8 cellular contexts compared by ENCODE assay signal in genomic region chr1:6579374-6580118, GRCh38. TPM values are rescaled to one million over a fixed set of nuclear protein-coding genes. Genes with fewer than 3 reads are reported as not detected.
A peak's percentile ranks its signal among the peaks of the same experiment; 100 is the strongest.
DNase-seq lines count a peak whose midpoint lies in the region; ATAC-seq and TF ChIP-seq lines count a peak whose summit lies in the region.

TSS of gene ZBTB48 (plus strand) at chr1:6579994. CDS start at chr1:6580610, 616 bp downstream.

- H3F3A ChIP-seq in SK-N-SH (replicated peaks; ENCODE audit: insufficient read depth): no peaks in the 10 kb centered on the region

- no peak for TF ChIP-seq RAD21 in SK-N-SH (IDR thresholded peaks at IDR 0.05; ENCODE audit: low read length)

- no peaks in the 10 kb centered on the region for H3K9me2 ChIP-seq in SK-N-SH

- H3K27me3 ChIP-seq in SK-N-SH (ENCODE audit: insufficient read depth): no peaks in the 10 kb centered on the region

- peak within 1 kb of the TSS; percentile 83 for H3K4me2 ChIP-seq in SK-N-SH

- peaks cover 14 to 32% of the 10 kb centered on the region in 2 experiments; a peak in 2 of 4 replicates for H3K4me1 ChIP-seq in SK-N-SH (ENCODE audit: control insufficient read depth in 1 of 2, insufficient read depth in 2 of 2, low read depth in 1 of 2, low read length in 1 of 2)

- peak; percentile 92 for ATAC-seq in HG02571 (IDR thresholded peaks at IDR 0.05; ENCODE audit: unreplicated experiment)

- H3K9ac ChIP-seq in SK-N-SH: peak within 1 kb of the TSS; percentile 76

- no peaks in the 10 kb centered on the region for H4K20me1 ChIP-seq in SK-N-SH (ENCODE audit: insufficient read depth)

- POLR2A ChIA-PET in SK-N-SH (lab: Yijun Ruan, JAX): interaction anchor here (1.0 to 2.3 kb wide), 3 partner anchors 10 to 45 kb away, joined by 3 to 6 read pairs (median 5); partner anchors contain the start of gene KLHL21

- no peak for TF ChIP-seq CTCF in SK-N-SH (IDR thresholded peaks at IDR 0.05)

- H3K36me3 ChIP-seq in SK-N-SH (replicated peaks in 1 of 2; ENCODE audit: control insufficient read depth in 1 of 2, insufficient read depth in 2 of 2, low read length in 1 of 2): peaks cover 0 to 2% of the 10 kb centered on the region in 2 experiments

- no peaks in the 10 kb centered on the region for H3K9me3 ChIP-seq in SK-N-SH

- no peak for TF ChIP-seq EP300 in SK-N-SH (IDR thresholded peaks at IDR 0.05; ENCODE audit: borderline replicate concordance in 1 of 2, low read depth in 1 of 2, low read length in 1 of 2)

- peaks cover 29% of the 10 kb centered on the region for H3K79me2 ChIP-seq in SK-N-SH (ENCODE audit: insufficient read depth)

- H2AFZ ChIP-seq in SK-N-SH (ENCODE audit: low read depth): peak within 1 kb of the TSS; percentile 93

- 30% methylated on average over 26 of the region's 58 CpGs for WGBS in SK-N-SH (ENCODE audit: low lambda C conversion rate)

- H3K27ac ChIP-seq in SK-N-SH (ENCODE audit: low read depth in 2 of 2, low read length in 1 of 2): peak within 1 kb of the TSS; percentile 76 to 88

- H3K4me3 ChIP-seq in SK-N-SH (ENCODE audit: low read depth in 2 of 2, low read length in 1 of 2): peak within 1 kb of the TSS; percentile 73 to 84

- CTCF ChIA-PET in SK-N-SH (lab: Yijun Ruan, JAX): interaction anchor here (0.7 to 8.5 kb wide), 6 partner anchors 11 to 89 kb away, joined by 3 to 68 read pairs (median 4); partner anchors contain the start of genes NOL9 and TAS1R1

- DNase-seq in GM04504 (ENCODE audit: low read depth) (peak; percentile 96), NCI-H1048 (lab: John Stamatoyannopoulos, UW) (peak; percentile 96), SK-N-SH (peak; percentile 100), germinal center (ENCODE audit: low spot score) (peak; percentile 100), non-pigmented ciliary epithelial cell (ENCODE audit: low read depth) (peak; percentile 82), superior temporal gyrus (ENCODE audit: extremely low spot score) (peak; percentile 99)
- peak; percentile 98 for DNase-seq in activated naive CD4-positive, alpha-beta T cell treated with anti-CD3 and anti-CD28 coated beads, Interleukin-2, amount 50 U/mL, for 16 hours

TF ChIP-seq in SK-N-SH, 30 proteins besides CTCF, POLR2A, EP300 and RAD21 (continues in another document):
- no peak for TF ChIP-seq TCF12 (IDR thresholded peaks at IDR 0.05)
- TF ChIP-seq CHD2 (IDR thresholded peaks at IDR 0.05; ENCODE audit: low read length, partially characterized antibody): peak; percentile 26
- no peak for TF ChIP-seq TAF1 (IDR thresholded peaks at IDR 0.05; ENCODE audit: borderline replicate concordance, low read depth, low read length)
- no peak for TF ChIP-seq NFIC (IDR thresholded peaks at IDR 0.05; ENCODE audit: borderline replicate concordance)
- TF ChIP-seq, protein P1, sequence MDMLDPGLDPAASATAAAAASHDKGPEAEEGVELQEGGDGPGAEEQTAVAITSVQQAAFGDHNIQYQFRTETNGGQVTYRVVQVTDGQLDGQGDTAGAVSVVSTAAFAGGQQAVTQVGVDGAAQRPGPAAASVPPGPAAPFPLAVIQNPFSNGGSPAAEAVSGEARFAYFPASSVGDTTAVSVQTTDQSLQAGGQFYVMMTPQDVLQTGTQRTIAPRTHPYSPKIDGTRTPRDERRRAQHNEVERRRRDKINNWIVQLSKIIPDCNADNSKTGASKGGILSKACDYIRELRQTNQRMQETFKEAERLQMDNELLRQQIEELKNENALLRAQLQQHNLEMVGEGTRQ (IDR thresholded peaks at IDR 0.05; ENCODE audit: borderline replicate concordance, low read depth, low read length): no peak
- TF ChIP-seq SMC3 (IDR thresholded peaks at IDR 0.05; ENCODE audit: low read depth, low read length): no peak
- peak; percentile 53; the same call in 1 of the 2 replicates for TF ChIP-seq SIN3A (IDR thresholded peaks at IDR 0.05; ENCODE audit: borderline replicate concordance, low read depth, low read length)
- TF ChIP-seq TEAD4 (IDR thresholded peaks at IDR 0.05; ENCODE audit: borderline replicate concordance, insufficient read depth): no peak
- TF ChIP-seq GABPA (IDR thresholded peaks at IDR 0.05; ENCODE audit: low read depth): peak; percentile 80
- TF ChIP-seq, protein P2, sequence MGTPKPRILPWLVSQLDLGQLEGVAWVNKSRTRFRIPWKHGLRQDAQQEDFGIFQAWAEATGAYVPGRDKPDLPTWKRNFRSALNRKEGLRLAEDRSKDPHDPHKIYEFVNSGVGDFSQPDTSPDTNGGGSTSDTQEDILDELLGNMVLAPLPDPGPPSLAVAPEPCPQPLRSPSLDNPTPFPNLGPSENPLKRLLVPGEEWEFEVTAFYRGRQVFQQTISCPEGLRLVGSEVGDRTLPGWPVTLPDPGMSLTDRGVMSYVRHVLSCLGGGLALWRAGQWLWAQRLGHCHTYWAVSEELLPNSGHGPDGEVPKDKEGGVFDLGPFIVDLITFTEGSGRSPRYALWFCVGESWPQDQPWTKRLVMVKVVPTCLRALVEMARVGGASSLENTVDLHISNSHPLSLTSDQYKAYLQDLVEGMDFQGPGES (IDR thresholded peaks at IDR 0.05; ENCODE audit: low read depth, low read length): peak; percentile 31; the same call in 1 of the 2 replicates
- TF ChIP-seq, protein P3, sequence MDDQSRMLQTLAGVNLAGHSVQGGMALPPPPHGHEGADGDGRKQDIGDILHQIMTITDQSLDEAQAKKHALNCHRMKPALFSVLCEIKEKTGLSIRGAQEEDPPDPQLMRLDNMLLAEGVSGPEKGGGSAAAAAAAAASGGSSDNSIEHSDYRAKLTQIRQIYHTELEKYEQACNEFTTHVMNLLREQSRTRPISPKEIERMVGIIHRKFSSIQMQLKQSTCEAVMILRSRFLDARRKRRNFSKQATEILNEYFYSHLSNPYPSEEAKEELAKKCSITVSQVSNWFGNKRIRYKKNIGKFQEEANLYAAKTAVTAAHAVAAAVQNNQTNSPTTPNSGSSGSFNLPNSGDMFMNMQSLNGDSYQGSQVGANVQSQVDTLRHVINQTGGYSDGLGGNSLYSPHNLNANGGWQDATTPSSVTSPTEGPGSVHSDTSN (IDR thresholded peaks at IDR 0.05): no peak
- TF ChIP-seq ZBTB33 (IDR thresholded peaks at IDR 0.05; ENCODE audit: borderline replicate concordance, low read depth): no peak
- TF ChIP-seq YY1 (IDR thresholded peaks at IDR 0.05; ENCODE audit: low read depth): no peak
- TF ChIP-seq MEF2A (IDR thresholded peaks at IDR 0.05; ENCODE audit: borderline replicate concordance, low read depth): no peak
- peak; percentile 66; the same call in 1 of the 2 replicates for TF ChIP-seq MXI1 (IDR thresholded peaks at IDR 0.05; ENCODE audit: low read depth, low read length)
- no peak for TF ChIP-seq NRF1 (IDR thresholded peaks at IDR 0.05; ENCODE audit: low read depth, low read length)
- no peak for TF ChIP-seq JUND (IDR thresholded peaks at IDR 0.05)
- TF ChIP-seq RCOR1 (IDR thresholded peaks at IDR 0.05; ENCODE audit: low read length): no peak
- peak; percentile 91 for TF ChIP-seq POLR2AphosphoS5 (IDR thresholded peaks at IDR 0.05; ENCODE audit: low read depth, low read length)
- no peak for TF ChIP-seq ELF1 (IDR thresholded peaks at IDR 0.05)
- no peak for TF ChIP-seq FOXM1 (IDR thresholded peaks at IDR 0.05; ENCODE audit: low read depth)
- TF ChIP-seq EZH2phosphoT487 (IDR thresholded peaks at IDR 0.05; ENCODE audit: borderline replicate concordance, low read depth): no peak
- TF ChIP-seq FOSL2 (IDR thresholded peaks at IDR 0.05; ENCODE audit: borderline replicate concordance, low read depth): no peak
- TF ChIP-seq, protein P4, sequence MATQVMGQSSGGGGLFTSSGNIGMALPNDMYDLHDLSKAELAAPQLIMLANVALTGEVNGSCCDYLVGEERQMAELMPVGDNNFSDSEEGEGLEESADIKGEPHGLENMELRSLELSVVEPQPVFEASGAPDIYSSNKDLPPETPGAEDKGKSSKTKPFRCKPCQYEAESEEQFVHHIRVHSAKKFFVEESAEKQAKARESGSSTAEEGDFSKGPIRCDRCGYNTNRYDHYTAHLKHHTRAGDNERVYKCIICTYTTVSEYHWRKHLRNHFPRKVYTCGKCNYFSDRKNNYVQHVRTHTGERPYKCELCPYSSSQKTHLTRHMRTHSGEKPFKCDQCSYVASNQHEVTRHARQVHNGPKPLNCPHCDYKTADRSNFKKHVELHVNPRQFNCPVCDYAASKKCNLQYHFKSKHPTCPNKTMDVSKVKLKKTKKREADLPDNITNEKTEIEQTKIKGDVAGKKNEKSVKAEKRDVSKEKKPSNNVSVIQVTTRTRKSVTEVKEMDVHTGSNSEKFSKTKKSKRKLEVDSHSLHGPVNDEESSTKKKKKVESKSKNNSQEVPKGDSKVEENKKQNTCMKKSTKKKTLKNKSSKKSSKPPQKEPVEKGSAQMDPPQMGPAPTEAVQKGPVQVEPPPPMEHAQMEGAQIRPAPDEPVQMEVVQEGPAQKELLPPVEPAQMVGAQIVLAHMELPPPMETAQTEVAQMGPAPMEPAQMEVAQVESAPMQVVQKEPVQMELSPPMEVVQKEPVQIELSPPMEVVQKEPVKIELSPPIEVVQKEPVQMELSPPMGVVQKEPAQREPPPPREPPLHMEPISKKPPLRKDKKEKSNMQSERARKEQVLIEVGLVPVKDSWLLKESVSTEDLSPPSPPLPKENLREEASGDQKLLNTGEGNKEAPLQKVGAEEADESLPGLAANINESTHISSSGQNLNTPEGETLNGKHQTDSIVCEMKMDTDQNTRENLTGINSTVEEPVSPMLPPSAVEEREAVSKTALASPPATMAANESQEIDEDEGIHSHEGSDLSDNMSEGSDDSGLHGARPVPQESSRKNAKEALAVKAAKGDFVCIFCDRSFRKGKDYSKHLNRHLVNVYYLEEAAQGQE (IDR thresholded peaks at IDR 0.05; ENCODE audit: low read depth, low read length): no peak

RNA-seq across cellular contexts. Expression of gene ZBTB48, which starts in this region (rescaled TPM):
- 28.8 and 31.2 TPM in 2 replicates for polyA plus RNA-seq in SK-N-SH (2012; rRNA removed)
- 8.1 and 14.1 TPM in 2 replicates for polyA plus RNA-seq in SK-N-SH (2012; cell fraction: cytosol; rRNA removed)
- 123 and 203 TPM in 2 replicates for polyA plus RNA-seq in SK-N-SH (2012; cell fraction: nucleus; rRNA removed)

Comparison
In these comparisons a context has a peak if more than half of its experiments do, and no peak if none do; other contexts are left out.
1. Peak in every context shown above with its lines: DNase-seq, ATAC-seq, H3K4me3 ChIP-seq and H3K27ac ChIP-seq.